15 cellular contexts compared by ENCODE assay signal in genomic region chr9:16119861-16120641, GRCh38.
DNase-seq lines count a peak whose midpoint lies in the region; ATAC-seq and TF ChIP-seq lines count a peak whose summit lies in the region.
"Had no signal": no experiment of that assay in that cellular context is flagged by ENCODE, and none has a peak within 500 bp of the region (broad histone marks: within the 10 kb centered on the region; RNA-seq: fewer than 3 reads in every experiment).

No MANE protein-coding gene starts in this region.

- H3K36me3 ChIP-seq in GM23248 (ENCODE audit: low read depth) (no peaks in the 10 kb centered on the region), RWPE2 (ENCODE audit: low read depth) (no peaks in the 10 kb centered on the region)
- H3K36me3 ChIP-seq: right atrium auricular region had no signal

- H3F3A ChIP-seq in GM23248 (ENCODE audit: insufficient read depth): 0 out of 2 replicates have a peak, but pooled peaks cover 3% of the 10 kb centered on the region

- no peaks in the 10 kb centered on the region for H3K27me3 ChIP-seq in GM23248 (replicated peaks; ENCODE audit: insufficient read depth)
- no peaks in the 10 kb centered on the region for H3K27me3 ChIP-seq in RWPE2 (ENCODE audit: insufficient read depth, poor library complexity, severe bottlenecking)
- H3K27me3 ChIP-seq: right atrium auricular region had no signal

- H3K27ac ChIP-seq in GM23248 (no peak overlapping the region), RWPE2 (ENCODE audit: poor library complexity, severe bottlenecking) (peak overlapping the region; percentile 38)
- H3K27ac ChIP-seq: right atrium auricular region had no signal

- peak overlapping the region; percentile 94 for H3K27ac Mint-ChIP-seq in osteocyte (ENCODE audit: unreplicated experiment)
- H3K27ac Mint-ChIP-seq: CD8-positive, alpha-beta T cell; effector memory CD8-positive, alpha-beta T cell; type B pancreatic cell had no signal

- H3K79me2 ChIP-seq in GM23248 (ENCODE audit: insufficient read depth): no peaks in the 10 kb centered on the region

- peak; percentile 35; the same call in 1 of the 3 replicates for ATAC-seq in RWPE2 (ENCODE audit: low read depth)
- no peak for ATAC-seq in HG03565 (IDR thresholded peaks at IDR 0.05; ENCODE audit: unreplicated experiment)
- ATAC-seq: CD8-positive, alpha-beta T cell; effector memory CD8-positive, alpha-beta T cell had no signal

- H3K4me1 ChIP-seq in GM23248 (ENCODE audit: insufficient read depth) (peaks cover 25% of the 10 kb centered on the region), RWPE2 (ENCODE audit: insufficient read depth, poor library complexity, severe bottlenecking) (peaks cover 18% of the 10 kb centered on the region)
- H3K4me1 ChIP-seq: right atrium auricular region had no signal

- peak overlapping the region; percentile 15 for H3K4me2 ChIP-seq in GM23248 (ENCODE audit: unreplicated experiment)

- H3K9me3 ChIP-seq in GM23248 (ENCODE audit: low read depth) (no peaks in the 10 kb centered on the region), RWPE2 (ENCODE audit: severe bottlenecking) (no peaks in the 10 kb centered on the region)
- H3K9me3 ChIP-seq: right atrium auricular region had no signal

- H2AFZ ChIP-seq in GM23248: peak overlapping the region; percentile 23; the same call in 1 of the 2 replicates

- 77 to 79% methylated on average over 8 of the region's 8 CpGs for WGBS in GM23248 (ENCODE audit: low coverage in 1 of 2, low lambda C conversion rate in 2 of 2, missing lambda C conversion rate in 2 of 2), 2 experiments

- H3K27me3 Mint-ChIP-seq in osteocyte (ENCODE audit: unreplicated experiment): no peaks in the 10 kb centered on the region
- H3K27me3 Mint-ChIP-seq: effector memory CD8-positive, alpha-beta T cell; type B pancreatic cell had no signal

- H3K36me3 Mint-ChIP-seq in osteocyte (ENCODE audit: unreplicated experiment): no peaks in the 10 kb centered on the region
- H3K36me3 Mint-ChIP-seq: CD8-positive, alpha-beta T cell; type B pancreatic cell had no signal

- H3K9ac ChIP-seq in GM23248: no peak overlapping the region

- no peak overlapping the region for H3K4me3 ChIP-seq in GM23248
- H3K4me3 ChIP-seq in RWPE2 (ENCODE audit: severe bottlenecking): no peak overlapping the region
- no peak overlapping the region for H3K4me3 ChIP-seq in fibroblast of pulmonary artery (replicated peaks; ENCODE audit: low read depth, low read length)
- H3K4me3 ChIP-seq: right atrium auricular region had no signal

- peaks cover 40% of the 10 kb centered on the region for H3K4me1 Mint-ChIP-seq in osteocyte (ENCODE audit: unreplicated experiment)

- H3K9me2 ChIP-seq in GM23248 (ENCODE audit: insufficient read depth): no peaks in the 10 kb centered on the region

- in situ Hi-C loops in GM23248 (cut with MboI): no loop called here

- H4K20me1 ChIP-seq in GM23248 (ENCODE audit: insufficient read depth): no peaks in the 10 kb centered on the region

- H3K4me3 Mint-ChIP-seq in osteocyte (ENCODE audit: unreplicated experiment): peak overlapping the region; percentile 43
- H3K4me3 Mint-ChIP-seq: CD8-positive, alpha-beta T cell; effector memory CD8-positive, alpha-beta T cell; H9; type B pancreatic cell had no signal

- DNase-seq in GM23248: no peak
- no peak for DNase-seq in RWPE2 (ENCODE audit: low spot score)
- DNase-seq in fibroblast of pulmonary artery (ENCODE audit: low read depth): peak; percentile 68
- DNase-seq in osteocyte (ENCODE audit: extremely low spot score, unreplicated experiment): no peak
- DNase-seq in CD1c-positive myeloid dendritic cell (ENCODE audit: extremely low spot score): no peak
- no peak for DNase-seq in HuH-7.5 (ENCODE audit: low spot score)
- DNase-seq: activated effector memory CD4-positive, alpha-beta T cell treated with Interleukin-2 at 50 U/mL for 16 hours; CD8-positive, alpha-beta T cell; effector memory CD8-positive, alpha-beta T cell; H9; stimulated activated CD4-positive, alpha-beta T cell treated with anti-CD3 and anti-CD28 coated beads, Interleukin-2, amount 100 ng/mL, for 24 hours; stimulated activated CD8-positive, alpha-beta memory T cell treated with anti-CD3 and anti-CD28 coated beads, Interleukin-4, amount 100 ng/mL, for 48 hours had no signal

- no peak for TF ChIP-seq CTCF in RWPE2 (IDR thresholded peaks at IDR 0.05; ENCODE audit: poor library complexity, severe bottlenecking)
- TF ChIP-seq CTCF in fibroblast of pulmonary artery (IDR thresholded peaks at IDR 0.05; ENCODE audit: low read length, missing control alignments): no peak
- TF ChIP-seq CTCF in osteocyte (IDR thresholded peaks at IDR 0.05): no peak

- H3K9me3 Mint-ChIP-seq in osteocyte (ENCODE audit: unreplicated experiment): no peaks in the 10 kb centered on the region
- H3K9me3 Mint-ChIP-seq: CD8-positive, alpha-beta T cell; H9; type B pancreatic cell had no signal
